1 cellular context compared by ENCODE assay signal in genomic region chr17:81860756-81861568, GRCh38.
A peak's percentile ranks its signal among the peaks of the same experiment; 100 is the strongest.
TF ChIP-seq lines count a peak whose summit lies in the region.

No MANE protein-coding gene starts in this region.

TF ChIP-seq in HEK293, 187 proteins besides CTCF, POLR2A, EP300 and RAD21 (continued from another document):
- TF ChIP-seq PATZ1 (tag by site-specific recombination; IDR thresholded peaks at IDR 0.05), result peak; percentile 89
- TF ChIP-seq AEBP2 (tag by site-specific recombination; IDR thresholded peaks at IDR 0.05; ENCODE audit: borderline replicate concordance), result no peak
- no peak for TF ChIP-seq ZNF473 (tag by site-specific recombination; IDR thresholded peaks at IDR 0.05)
- peak; percentile 45 for TF ChIP-seq GLIS1 (tag by site-specific recombination; IDR thresholded peaks at IDR 0.05)
- TF ChIP-seq ZNF341 (tag by site-specific recombination; IDR thresholded peaks at IDR 0.05; ENCODE audit: low read depth), result 0 out of 2 replicates have a peak, but pooled peaks have one; percentile 36
- TF ChIP-seq ZBTB6 (tag by site-specific recombination; IDR thresholded peaks at IDR 0.05), result no peak
- no peak for TF ChIP-seq ZNF791 (tag by site-specific recombination; IDR thresholded peaks at IDR 0.05)
- peak; percentile 98 for TF ChIP-seq ZBTB26 (tag by site-specific recombination; optimal IDR thresholded peaks at IDR 0.05)
- TF ChIP-seq ZNF335 (tag by site-specific recombination; conservative IDR thresholded peaks at IDR 0.05), result peak; percentile 91
- TF ChIP-seq REPIN1 (tag by site-specific recombination; IDR thresholded peaks at IDR 0.05; ENCODE audit: low read depth), result no peak
- peak; percentile 73; the same call in 1 of the 2 replicates for TF ChIP-seq KLF8 (tag by site-specific recombination; IDR thresholded peaks at IDR 0.05)
- TF ChIP-seq ZNF416 (tag by site-specific recombination; IDR thresholded peaks at IDR 0.05), result no peak
- TF ChIP-seq ZBTB20 (tag by site-specific recombination; IDR thresholded peaks at IDR 0.05), result peak; percentile 97
- TF ChIP-seq ZNF391 (tag by site-specific recombination; IDR thresholded peaks at IDR 0.05; ENCODE audit: borderline replicate concordance, low read depth), result 0 out of 2 replicates have a peak, but pooled peaks have one; percentile 53
- peak; percentile 10; the same call in 1 of the 2 replicates for TF ChIP-seq ZSCAN30 (tag by site-specific recombination; IDR thresholded peaks at IDR 0.05)
- TF ChIP-seq ZNF112 (tag by site-specific recombination; IDR thresholded peaks at IDR 0.05), result no peak
- peak; percentile 99 for TF ChIP-seq OSR2 (tag by site-specific recombination; IDR thresholded peaks at IDR 0.05)
- no peak for TF ChIP-seq ZNF37A (tag by site-specific recombination; IDR thresholded peaks at IDR 0.05)
- peak; percentile 96 for TF ChIP-seq KLF9 (tag by site-specific recombination; IDR thresholded peaks at IDR 0.05; ENCODE audit: low read depth)
- TF ChIP-seq ZNF843 (tag by site-specific recombination; IDR thresholded peaks at IDR 0.05), result peak; percentile 34; the same call in 1 of the 2 replicates
- TF ChIP-seq ZIC2 (tag by site-specific recombination; IDR thresholded peaks at IDR 0.05), result peak; percentile 14; the same call in 1 of the 2 replicates
- no peak for TF ChIP-seq ZNF777 (tag by site-specific recombination; IDR thresholded peaks at IDR 0.05; ENCODE audit: borderline replicate concordance)
- peak; percentile 96 for TF ChIP-seq KLF16 (tag by site-specific recombination; IDR thresholded peaks at IDR 0.05)
- peak; percentile 82 for TF ChIP-seq ZNF629 (tag by site-specific recombination; IDR thresholded peaks at IDR 0.05)
- no peak for TF ChIP-seq ZNF645 (tag by site-specific recombination; IDR thresholded peaks at IDR 0.05)
- peak; percentile 61 for TF ChIP-seq ZBTB21 (tag by site-specific recombination; IDR thresholded peaks at IDR 0.05)
- TF ChIP-seq ZNF660 (tag by site-specific recombination; IDR thresholded peaks at IDR 0.05), result peak; percentile 69; the same call in 1 of the 2 replicates
